ENCODE assay signal across 14 cellular contexts in genomic region chr1:206457408-206457807, GRCh38. TPM values are rescaled to one million over a fixed set of nuclear protein-coding genes. Genes with fewer than 3 reads are reported as not detected.
DNase-seq lines count a peak whose midpoint lies in the region; ATAC-seq and TF ChIP-seq lines count a peak whose summit lies in the region.
"Had no signal": no experiment of that assay in that cellular context is flagged by ENCODE, and none has a peak within 500 bp of the region (broad histone marks: within the 10 kb centered on the region; RNA-seq: fewer than 3 reads in every experiment).

No MANE protein-coding gene starts in this region.

- DNase-seq in activated T-cell treated with anti-CD3 and anti-CD28 coated beads, Interleukin-2, amount 50 U/mL, for 72 hours: no peak
- DNase-seq in activated T-cell treated with anti-CD3 and anti-CD28 coated beads, Interleukin-2, amount 50 U/mL, for 1 hour: no peak
- DNase-seq in SK-N-SH: peak; percentile 11
- peak in 1 of 2 donors; percentile 40 for DNase-seq in foreskin keratinocyte
- DNase-seq in smooth muscle cell (lab: John Stamatoyannopoulos, UW; ENCODE audit: unreplicated experiment): no peak
- DNase-seq in SHP77 treated with DMSO at 0.1 percent for 48 hours (lab: John Stamatoyannopoulos, UW): no peak
- DNase-seq: activated naive CD8-positive, alpha-beta T cell treated with anti-CD3 and anti-CD28 coated beads, Interleukin-2, amount 10 ng/mL, durations not matched to agents 7 days and 5 days; NCI-H1105; NCI-H446; Peyer's patch; T1000 had no signal

- no peak for TF ChIP-seq CTCF in SK-N-SH (IDR thresholded peaks at IDR 0.05)
- TF ChIP-seq CTCF in foreskin keratinocyte (conservative IDR thresholded peaks at IDR 0.05): no peak
- no peak for TF ChIP-seq CTCF in smooth muscle cell (IDR thresholded peaks at IDR 0.05; ENCODE audit: borderline replicate concordance, insufficient read depth, poor library complexity, severe bottlenecking)

- H3K79me2 ChIP-seq in SK-N-SH (ENCODE audit: insufficient read depth) (no peaks in the 10 kb centered on the region), smooth muscle cell (ENCODE audit: low read depth) (no peaks in the 10 kb centered on the region)
- H3K79me2 ChIP-seq: parathyroid adenoma had no signal

- H3K9me3 Mint-ChIP-seq in activated T-cell treated with anti-CD3 and anti-CD28 coated beads, Interleukin-2, amount 50 U/mL, for 72 hours: no peaks in the 10 kb centered on the region
- H3K9me3 Mint-ChIP-seq: activated naive CD8-positive, alpha-beta T cell treated with anti-CD3 and anti-CD28 coated beads, Interleukin-2, amount 10 ng/mL, durations not matched to agents 7 days and 5 days had no signal

- peaks cover 5% of the 10 kb centered on the region for H3F3A ChIP-seq in SK-N-SH (replicated peaks; ENCODE audit: insufficient read depth)
- H3F3A ChIP-seq in smooth muscle cell (ENCODE audit: low read depth): no peaks in the 10 kb centered on the region

- peaks cover 0 to 3% of the 10 kb centered on the region in 2 donors for H3K36me3 Mint-ChIP-seq in activated T-cell treated with anti-CD3 and anti-CD28 coated beads, Interleukin-2, amount 50 U/mL, for 72 hours (ENCODE audit: insufficient read depth in 2 of 2)

- POLR2A ChIA-PET in SK-N-SH (lab: Yijun Ruan, JAX): no interaction called here

- H3K27ac Mint-ChIP-seq in activated T-cell treated with anti-CD3 and anti-CD28 coated beads, Interleukin-2, amount 50 U/mL, for 72 hours: no peak overlapping the region
- H3K27ac Mint-ChIP-seq: activated naive CD8-positive, alpha-beta T cell treated with anti-CD3 and anti-CD28 coated beads, Interleukin-2, amount 10 ng/mL, durations not matched to agents 7 days and 5 days had no signal

- H3K4me1 ChIP-seq in SK-N-SH (ENCODE audit: control insufficient read depth in 1 of 2, insufficient read depth in 2 of 2, low read depth in 1 of 2, low read length in 1 of 2): peaks cover 22 to 33% of the 10 kb centered on the region in 2 experiments
- peaks cover 21% of the 10 kb centered on the region for H3K4me1 ChIP-seq in foreskin keratinocyte
- peaks cover 23% of the 10 kb centered on the region for H3K4me1 ChIP-seq in smooth muscle cell (ENCODE audit: low read depth)
- H3K4me1 ChIP-seq: parathyroid adenoma had no signal

- no peaks in the 10 kb centered on the region for H4K20me1 ChIP-seq in SK-N-SH (ENCODE audit: insufficient read depth)
- no peaks in the 10 kb centered on the region for H4K20me1 ChIP-seq in smooth muscle cell (ENCODE audit: low read depth)

- H3K9ac ChIP-seq in SK-N-SH (no peak overlapping the region), smooth muscle cell (ENCODE audit: low read depth) (no peak overlapping the region)
- H3K9ac ChIP-seq: parathyroid adenoma had no signal

- TF ChIP-seq RAD21 in SK-N-SH (IDR thresholded peaks at IDR 0.05; ENCODE audit: low read length): no peak

- 79% methylated on average over 3 of the region's 4 CpGs for WGBS in SK-N-SH (ENCODE audit: low lambda C conversion rate)
- 13% methylated on average over 4 of the region's 4 CpGs for WGBS in smooth muscle cell (ENCODE audit: low lambda C conversion rate)

- H3K4me2 ChIP-seq in SK-N-SH (peak overlapping the region; percentile 12; the same call in 1 of the 2 replicates), smooth muscle cell (peak overlapping the region; percentile 22)

- H3K27ac ChIP-seq in SK-N-SH (ENCODE audit: low read depth in 2 of 2, low read length in 1 of 2) (no peak overlapping the region), foreskin keratinocyte (peak overlapping the region; percentile 78), smooth muscle cell (ENCODE audit: low read depth) (peak overlapping the region; percentile 44)
- H3K27ac ChIP-seq: parathyroid adenoma, Peyer's patch had no signal

- no peaks in the 10 kb centered on the region for H3K27me3 ChIP-seq in SK-N-SH (ENCODE audit: insufficient read depth)
- H3K27me3 ChIP-seq in foreskin keratinocyte: no peaks in the 10 kb centered on the region
- no peaks in the 10 kb centered on the region for H3K27me3 ChIP-seq in smooth muscle cell (ENCODE audit: low read depth)
- H3K27me3 ChIP-seq: Peyer's patch had no signal

- H3K9me2 ChIP-seq in SK-N-SH: no peaks in the 10 kb centered on the region

- H2AFZ ChIP-seq in SK-N-SH (ENCODE audit: low read depth): no peak overlapping the region
- no peak overlapping the region for H2AFZ ChIP-seq in smooth muscle cell (ENCODE audit: low read depth)
- H2AFZ ChIP-seq: parathyroid adenoma had no signal

- H3K4me3 ChIP-seq in SK-N-SH (ENCODE audit: low read depth in 2 of 2, low read length in 1 of 2): no peak overlapping the region
- no peak overlapping the region for H3K4me3 ChIP-seq in smooth muscle cell
- H3K4me3 ChIP-seq: Peyer's patch had no signal

- H3K9me3 ChIP-seq in SK-N-SH (no peaks in the 10 kb centered on the region), smooth muscle cell (replicated peaks; ENCODE audit: low read depth) (no peaks in the 10 kb centered on the region)
- H3K9me3 ChIP-seq: Peyer's patch had no signal

- no peaks in the 10 kb centered on the region for H3K27me3 Mint-ChIP-seq in activated T-cell treated with anti-CD3 and anti-CD28 coated beads, Interleukin-2, amount 50 U/mL, for 72 hours (ENCODE audit: low read depth)
- H3K27me3 Mint-ChIP-seq: activated naive CD8-positive, alpha-beta T cell treated with anti-CD3 and anti-CD28 coated beads, Interleukin-2, amount 10 ng/mL, durations not matched to agents 7 days and 5 days had no signal

- CTCF ChIA-PET in SK-N-SH (lab: Yijun Ruan, JAX): interaction anchor here (0.8 to 7.0 kb wide), 5 partner anchors 13 to 206 kb away, joined by 3 to 92 read pairs (median 7); partner anchors contain the start of gene IKBKE

- peak; percentile 31 to 43 for ATAC-seq in activated T-cell treated with anti-CD3 and anti-CD28 coated beads, Interleukin-2, amount 50 U/mL, for 72 hours (replicated peaks in 1 of 2)
- ATAC-seq in foreskin keratinocyte (peak; percentile 55), HG03025 (IDR thresholded peaks at IDR 0.05; ENCODE audit: low FRiP score, unreplicated experiment) (no peak), GM18868 (IDR thresholded peaks at IDR 0.05; ENCODE audit: unreplicated experiment) (no peak)

- H3K36me3 ChIP-seq in SK-N-SH (replicated peaks in 1 of 2; ENCODE audit: control insufficient read depth in 1 of 2, insufficient read depth in 2 of 2, low read length in 1 of 2) (peaks cover 30 to 61% of the 10 kb centered on the region in 2 experiments), smooth muscle cell (ENCODE audit: low read depth) (no peaks in the 10 kb centered on the region)

- no peak overlapping the region for H3K4me3 Mint-ChIP-seq in activated T-cell treated with anti-CD3 and anti-CD28 coated beads, Interleukin-2, amount 50 U/mL, for 72 hours
- H3K4me3 Mint-ChIP-seq: activated naive CD8-positive, alpha-beta T cell treated with anti-CD3 and anti-CD28 coated beads, Interleukin-2, amount 10 ng/mL, durations not matched to agents 7 days and 5 days had no signal

- TF ChIP-seq EP300 in SK-N-SH (IDR thresholded peaks at IDR 0.05; ENCODE audit: borderline replicate concordance in 1 of 2, low read depth in 1 of 2, low read length in 1 of 2): no peak

- peaks cover 19% of the 10 kb centered on the region for H3K4me1 Mint-ChIP-seq in activated T-cell treated with anti-CD3 and anti-CD28 coated beads, Interleukin-2, amount 50 U/mL, for 72 hours (ENCODE audit: low read depth)

TF ChIP-seq in SK-N-SH, 30 proteins besides CTCF, POLR2A, EP300 and RAD21 (continues in another document):
- TF ChIP-seq, protein P1, sequence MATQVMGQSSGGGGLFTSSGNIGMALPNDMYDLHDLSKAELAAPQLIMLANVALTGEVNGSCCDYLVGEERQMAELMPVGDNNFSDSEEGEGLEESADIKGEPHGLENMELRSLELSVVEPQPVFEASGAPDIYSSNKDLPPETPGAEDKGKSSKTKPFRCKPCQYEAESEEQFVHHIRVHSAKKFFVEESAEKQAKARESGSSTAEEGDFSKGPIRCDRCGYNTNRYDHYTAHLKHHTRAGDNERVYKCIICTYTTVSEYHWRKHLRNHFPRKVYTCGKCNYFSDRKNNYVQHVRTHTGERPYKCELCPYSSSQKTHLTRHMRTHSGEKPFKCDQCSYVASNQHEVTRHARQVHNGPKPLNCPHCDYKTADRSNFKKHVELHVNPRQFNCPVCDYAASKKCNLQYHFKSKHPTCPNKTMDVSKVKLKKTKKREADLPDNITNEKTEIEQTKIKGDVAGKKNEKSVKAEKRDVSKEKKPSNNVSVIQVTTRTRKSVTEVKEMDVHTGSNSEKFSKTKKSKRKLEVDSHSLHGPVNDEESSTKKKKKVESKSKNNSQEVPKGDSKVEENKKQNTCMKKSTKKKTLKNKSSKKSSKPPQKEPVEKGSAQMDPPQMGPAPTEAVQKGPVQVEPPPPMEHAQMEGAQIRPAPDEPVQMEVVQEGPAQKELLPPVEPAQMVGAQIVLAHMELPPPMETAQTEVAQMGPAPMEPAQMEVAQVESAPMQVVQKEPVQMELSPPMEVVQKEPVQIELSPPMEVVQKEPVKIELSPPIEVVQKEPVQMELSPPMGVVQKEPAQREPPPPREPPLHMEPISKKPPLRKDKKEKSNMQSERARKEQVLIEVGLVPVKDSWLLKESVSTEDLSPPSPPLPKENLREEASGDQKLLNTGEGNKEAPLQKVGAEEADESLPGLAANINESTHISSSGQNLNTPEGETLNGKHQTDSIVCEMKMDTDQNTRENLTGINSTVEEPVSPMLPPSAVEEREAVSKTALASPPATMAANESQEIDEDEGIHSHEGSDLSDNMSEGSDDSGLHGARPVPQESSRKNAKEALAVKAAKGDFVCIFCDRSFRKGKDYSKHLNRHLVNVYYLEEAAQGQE (IDR thresholded peaks at IDR 0.05; ENCODE audit: low read depth, low read length): no peak
- TF ChIP-seq JUND (IDR thresholded peaks at IDR 0.05) (no peak), FOSL2 (IDR thresholded peaks at IDR 0.05; ENCODE audit: borderline replicate concordance, low read depth) (no peak), POLR2AphosphoS5 (IDR thresholded peaks at IDR 0.05; ENCODE audit: low read depth, low read length) (no peak)

RNA-seq across cellular contexts. Expression of gene IKBKE, which starts 12.9 kb away (rescaled TPM):
- 10 to 100 TPM; 21.0 to 21.1 TPM for total RNA-seq in activated T-cell treated with anti-CD3 and anti-CD28 coated beads, Interleukin-2, amount 50 U/mL, for 72 hours
- polyA plus RNA-seq in SK-N-SH (2012; rRNA removed) (14.2 and 14.5 TPM in 2 replicates), foreskin keratinocyte (10.0 and 10.8 TPM in 2 replicates), smooth muscle cell (8.5 and 9.7 TPM in 2 replicates)
- 6.8 and 10.4 TPM in 2 replicates for polyA plus RNA-seq in SK-N-SH (2012; cell fraction: cytosol; rRNA removed)
- polyA plus RNA-seq in SK-N-SH (2012; cell fraction: nucleus; rRNA removed): 20.5 and 32.0 TPM in 2 replicates
- total RNA-seq in foreskin keratinocyte (14.2 and 15.1 TPM in 2 replicates), smooth muscle cell (4.0 and 6.2 TPM in 2 replicates)

RNA-seq across cellular contexts. Expression of gene RASSF5, which starts 49.9 kb away (rescaled TPM):
- 100 to 1,000 TPM; 227 to 240 TPM for total RNA-seq in activated T-cell treated with anti-CD3 and anti-CD28 coated beads, Interleukin-2, amount 50 U/mL, for 72 hours
- polyA plus RNA-seq in SK-N-SH (2012; rRNA removed): 1.7 and 2.2 TPM in 2 replicates
- polyA plus RNA-seq in SK-N-SH (2012; cell fraction: cytosol; rRNA removed): 1.6 and 1.8 TPM in 2 replicates
- polyA plus RNA-seq in SK-N-SH (2012; cell fraction: nucleus; rRNA removed): 4.4 and 5.0 TPM in 2 replicates
- 2.4 and 2.8 TPM in 2 replicates for total RNA-seq in foreskin keratinocyte
- 1.4 and 1.8 TPM in 2 replicates for polyA plus RNA-seq in foreskin keratinocyte
- total RNA-seq in smooth muscle cell: 1.3 and 2.6 TPM in 2 replicates
- 1.6 and 3.3 TPM in 2 replicates for polyA plus RNA-seq in smooth muscle cell

Comparison
In these comparisons a context has a peak if more than half of its experiments do, and no peak if none do; other contexts are left out.
1. ATAC-seq: peak in activated T-cell treated with anti-CD3 and anti-CD28 coated beads, Interleukin-2, amount 50 U/mL, for 72 hours (2 of 2) and foreskin keratinocyte (single experiment); none in HG03025 (single experiment) and GM18868 (single experiment).
2. H3K27ac ChIP-seq: peak in foreskin keratinocyte (single experiment) and smooth muscle cell (single experiment); none in SK-N-SH (0 of 2).
3. RNA of gene RASSF5, which starts 49.9 kb away (total RNA-seq): 227 to 240 TPM in activated T-cell treated with anti-CD3 and anti-CD28 coated beads, Interleukin-2, amount 50 U/mL, for 72 hours; 2.4 to 2.8 TPM in foreskin keratinocyte and 1.3 to 2.6 TPM in smooth muscle cell; every median in the first group is over 10 times any median in the second.